12 cellular contexts compared by ENCODE assay signal in the genomic region with DNA sequence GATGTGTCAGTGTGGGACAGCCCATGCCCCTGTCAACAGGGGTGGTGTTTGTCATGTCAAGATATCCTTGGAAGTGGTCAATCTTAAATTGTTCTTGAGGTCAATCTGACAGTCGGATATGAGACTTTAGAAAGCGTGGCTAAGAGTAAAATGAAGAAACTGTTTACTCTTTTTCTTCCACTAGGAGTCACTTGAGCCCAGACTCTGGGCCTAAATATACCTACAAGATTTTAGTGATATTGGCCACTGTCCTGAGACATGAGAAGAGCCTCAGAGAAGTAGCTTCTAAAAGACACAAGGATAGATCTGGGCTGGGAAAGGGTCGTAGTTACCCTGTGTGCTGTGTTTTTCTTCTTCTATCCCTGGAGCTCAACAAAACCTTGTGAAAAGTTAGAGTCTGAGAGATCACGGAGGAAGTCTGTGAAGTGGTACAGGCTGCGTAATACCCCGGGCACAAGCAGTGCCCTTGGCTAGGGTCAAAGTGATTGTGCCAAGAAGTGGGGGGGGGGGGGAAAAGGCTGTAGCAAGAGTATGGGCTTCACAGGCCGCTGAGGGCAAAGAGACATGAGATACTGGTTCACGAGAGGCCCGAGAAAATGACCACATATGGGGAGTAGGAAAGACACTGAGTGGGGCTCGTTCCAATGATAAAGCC.
DNase-seq lines count a peak whose midpoint lies in the region; ATAC-seq and TF ChIP-seq lines count a peak whose summit lies in the region.
"Had no signal": no experiment of that assay in that cellular context is flagged by ENCODE, and none has a peak within 500 bp of the region (broad histone marks: within the 10 kb centered on the region; RNA-seq: fewer than 3 reads in every experiment).

No MANE protein-coding gene starts in this region.

- TF ChIP-seq CTCF in breast epithelium (IDR thresholded peaks at IDR 0.05) = no peak

- intact Hi-C loops in breast epithelium (cut with DNase I; ENCODE audit: low total_unique reads) = loop anchor here (1.0 kb wide), 1 partner anchor 10 kb away; no protein-coding TSS in a partner anchor

- no peaks in the 10 kb centered on the region for H3K27me3 ChIP-seq in breast epithelium

- ATAC-seq in GM18858 (IDR thresholded peaks at IDR 0.05; ENCODE audit: unreplicated experiment) (no peak), HG03342 (IDR thresholded peaks at IDR 0.05; ENCODE audit: unreplicated experiment) (no peak)
- ATAC-seq: T-cell had no signal

- DNase-seq in T47D (ENCODE audit: low read depth in 1 of 2, low spot score in 1 of 2) = peak; percentile 12 to 78
- DNase-seq in breast epithelium (ENCODE audit: low spot score in 2 of 2) = no peak
- DNase-seq in RPMI7951 (ENCODE audit: low read depth) = peak; percentile 10
- peak; percentile 17 for DNase-seq in hepatic stellate cell (ENCODE audit: low spot score)
- no peak for DNase-seq in activated CD8-positive, alpha-beta memory T cell treated with anti-CD3 and anti-CD28 coated beads, Interleukin-2, amount 50 U/mL, for 48 hours
- DNase-seq in dedifferentiated amniotic fluid mesenchymal stem cell (ENCODE audit: extremely low spot score) = no peak
- DNase-seq: activated naive CD4-positive, alpha-beta T cell; CD4-positive, CD25-positive, alpha-beta regulatory T cell; naive B cell; T-cell had no signal

- H3K36me3 ChIP-seq in breast epithelium = no peaks in the 10 kb centered on the region

- TF ChIP-seq POLR2A in breast epithelium (IDR thresholded peaks at IDR 0.05) = no peak

- in situ Hi-C loops in T47D (cut with HindIII; ENCODE audit: low pct_unique_long_range_greater_than_20kb, low sequenced_read_pairs) = no loop called here

- no peaks in the 10 kb centered on the region for H3K9me3 ChIP-seq in breast epithelium

- no peak overlapping the region for H3K27ac ChIP-seq in breast epithelium

- H3K4me1 ChIP-seq in breast epithelium = no peaks in the 10 kb centered on the region

- no peak overlapping the region for H3K4me3 ChIP-seq in breast epithelium

Comparison
In these comparisons a context has a peak if more than half of its experiments do, and no peak if none do; other contexts are left out.
1. DNase-seq: peak in T47D (2 of 2), RPMI7951 (single experiment) and hepatic stellate cell (single experiment); none in breast epithelium (0 of 2), activated CD8-positive, alpha-beta memory T cell treated with anti-CD3 and anti-CD28 coated beads, Interleukin-2, amount 50 U/mL, for 48 hours (single experiment) and dedifferentiated amniotic fluid mesenchymal stem cell (single experiment).